9 cellular contexts compared by ENCODE assay signal in the genomic region with DNA sequence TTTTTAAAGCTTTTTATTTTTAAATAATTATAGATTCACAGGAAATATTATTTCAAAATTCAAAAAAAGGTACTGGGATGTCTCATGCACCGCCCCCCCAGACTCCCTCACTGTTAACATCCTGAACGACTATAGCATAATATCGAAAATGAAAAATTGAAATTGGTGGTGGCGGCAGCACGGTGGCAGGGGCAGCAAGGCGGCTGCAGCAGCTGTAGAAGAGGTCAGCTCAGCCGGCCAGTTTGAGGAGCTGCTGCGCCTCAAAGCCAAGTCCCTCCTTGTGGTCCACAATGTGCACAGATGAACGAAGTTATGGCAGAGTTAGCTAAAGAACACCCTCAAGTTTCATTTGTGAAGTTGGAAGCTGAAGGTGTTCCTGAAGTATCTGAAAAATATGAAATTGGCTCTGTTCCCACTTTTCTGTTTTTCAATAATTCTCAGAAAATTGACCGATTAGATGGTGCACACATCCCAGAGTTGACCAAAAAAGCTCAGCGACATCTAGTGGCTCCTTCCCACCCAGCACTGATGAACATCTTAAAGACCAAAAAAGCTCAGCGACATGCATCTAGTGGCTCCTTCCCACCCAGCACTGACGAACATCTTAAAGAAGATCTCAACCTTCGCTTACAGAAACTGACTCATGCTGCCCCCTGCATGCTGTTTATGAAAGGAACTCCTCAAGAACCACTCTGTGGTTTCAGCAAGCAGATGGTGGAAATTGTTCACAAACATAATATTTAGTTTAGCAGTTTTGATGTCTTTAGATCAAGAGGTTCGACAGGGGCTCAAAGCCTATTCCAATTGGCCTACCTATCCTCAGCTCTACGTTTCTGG.
A peak's percentile ranks its signal among the peaks of the same experiment; 100 is the strongest.
DNase-seq lines count a peak whose midpoint lies in the region; ATAC-seq and TF ChIP-seq lines count a peak whose summit lies in the region.
"Had no signal": no experiment of that assay in that cellular context is flagged by ENCODE, and none has a peak within 500 bp of the region (broad histone marks: within the 10 kb centered on the region; RNA-seq: fewer than 3 reads in every experiment).

No MANE protein-coding gene starts in this region.

- H3K27me3 ChIP-seq in left ventricle myocardium inferior (ENCODE audit: low read depth): no peaks in the 10 kb centered on the region
- no peaks in the 10 kb centered on the region for H3K27me3 ChIP-seq in gastrocnemius medialis

- in situ Hi-C loops in Caki2 (cut with HindIII; ENCODE audit: low pct_unique_long_range_greater_than_20kb, low sequenced_read_pairs): no loop called here
- in situ Hi-C loops in SK-MEL-5 (cut with HindIII; ENCODE audit: low pct_unique_long_range_greater_than_20kb, low sequenced_read_pairs): loop anchor here (25.0 kb wide), 1 partner anchor 691 kb away; no protein-coding TSS in a partner anchor
- in situ Hi-C loops in gastrocnemius medialis (cut with MboI; ENCODE audit: low sequenced_read_pairs in 4 of 4): no loop called here

- H3K4me3 ChIP-seq in left ventricle myocardium inferior (no peak overlapping the region), gastrocnemius medialis (no peak overlapping the region)

- no peaks in the 10 kb centered on the region for H3K9me3 Mint-ChIP-seq in activated naive CD8-positive, alpha-beta T cell treated with anti-CD3 and anti-CD28 coated beads, Interleukin-2, amount 10 ng/mL, durations not matched to agents 7 days and 5 days

- peaks cover 4% of the 10 kb centered on the region for H3K36me3 Mint-ChIP-seq in activated naive CD8-positive, alpha-beta T cell treated with anti-CD3 and anti-CD28 coated beads, Interleukin-2, amount 10 ng/mL, durations not matched to agents 7 days and 5 days

- TF ChIP-seq CTCF in left ventricle myocardium inferior (IDR thresholded peaks at IDR 0.05; ENCODE audit: borderline replicate concordance): peak; percentile 73
- peak in 4 of 5 experiments; percentile 14 to 55 (median 40) for TF ChIP-seq CTCF in gastrocnemius medialis (IDR thresholded peaks at IDR 0.05 in 4 of 5, conservative IDR thresholded peaks at IDR 0.05 in 1 of 5)

- H3K27ac ChIP-seq in left ventricle myocardium inferior (replicated peaks) (no peak overlapping the region), gastrocnemius medialis (no peak overlapping the region)

- H3K4me3 Mint-ChIP-seq in activated naive CD8-positive, alpha-beta T cell treated with anti-CD3 and anti-CD28 coated beads, Interleukin-2, amount 10 ng/mL, durations not matched to agents 7 days and 5 days: no peak overlapping the region
- H3K4me3 Mint-ChIP-seq: activated naive CD8-positive, alpha-beta T cell had no signal

- H3K27ac Mint-ChIP-seq in activated naive CD8-positive, alpha-beta T cell treated with anti-CD3 and anti-CD28 coated beads, Interleukin-2, amount 10 ng/mL, durations not matched to agents 7 days and 5 days: no peak overlapping the region
- H3K27ac Mint-ChIP-seq: activated naive CD8-positive, alpha-beta T cell had no signal

- ATAC-seq in GM19438 (IDR thresholded peaks at IDR 0.05; ENCODE audit: low read depth, unreplicated experiment): peak; percentile 88
- ATAC-seq in HG03520 (IDR thresholded peaks at IDR 0.05; ENCODE audit: unreplicated experiment): peak; percentile 66
- peak; percentile 98 for ATAC-seq in activated naive CD8-positive, alpha-beta T cell treated with anti-CD3 and anti-CD28 coated beads, Interleukin-2, amount 10 ng/mL, durations not matched to agents 7 days and 5 days (ENCODE audit: low read depth)
- peak; percentile 58 to 82 for ATAC-seq in gastrocnemius medialis

- DNase-seq in Caki2 (ENCODE audit: low read depth): peak; percentile 70
- DNase-seq in SK-MEL-5 (ENCODE audit: low read depth, low spot score): peak; percentile 96
- no peak for DNase-seq in activated naive CD8-positive, alpha-beta T cell treated with anti-CD3 and anti-CD28 coated beads, Interleukin-2, amount 10 ng/mL, durations not matched to agents 7 days and 5 days
- DNase-seq in left ventricle myocardium inferior: peak; percentile 25
- DNase-seq in gastrocnemius medialis: peak in 1 of 2 donors; percentile 19
- DNase-seq in NCI-H1105 treated with DMSO at 0.1 percent for 48 hours (lab: John Stamatoyannopoulos, UW): no peak

- H3K36me3 ChIP-seq in left ventricle myocardium inferior (no peaks in the 10 kb centered on the region), gastrocnemius medialis (no peaks in the 10 kb centered on the region)

- peaks cover 11% of the 10 kb centered on the region for H3K27me3 Mint-ChIP-seq in activated naive CD8-positive, alpha-beta T cell treated with anti-CD3 and anti-CD28 coated beads, Interleukin-2, amount 10 ng/mL, durations not matched to agents 7 days and 5 days

- intact Hi-C loops in left ventricle myocardium inferior (cut with micrococcal nuclease) (no loop called here), gastrocnemius medialis (cut with DNase I; ENCODE audit: low total_unique reads) (loop anchor here (1.0 kb wide), 1 partner anchor 237 kb away; no protein-coding TSS in a partner anchor)

- no peak for TF ChIP-seq POLR2A in gastrocnemius medialis (IDR thresholded peaks at IDR 0.05)

- H3K4me1 Mint-ChIP-seq in activated naive CD8-positive, alpha-beta T cell treated with anti-CD3 and anti-CD28 coated beads, Interleukin-2, amount 10 ng/mL, durations not matched to agents 7 days and 5 days: peaks cover 6% of the 10 kb centered on the region

- POLR2A ChIA-PET in activated naive CD8-positive, alpha-beta T cell treated with anti-CD3 and anti-CD28 coated beads, Interleukin-2, amount 10 ng/mL, durations not matched to agents 7 days and 5 days (lab: Charles Lee): no interaction called here

- H3K9me3 ChIP-seq in left ventricle myocardium inferior (replicated peaks) (no peaks in the 10 kb centered on the region), gastrocnemius medialis (no peaks in the 10 kb centered on the region)

- H3K4me1 ChIP-seq in left ventricle myocardium inferior (no peaks in the 10 kb centered on the region), gastrocnemius medialis (no peaks in the 10 kb centered on the region)

Comparison
In these comparisons a context has a peak if more than half of its experiments do, and no peak if none do; other contexts are left out.
1. DNase-seq: peak in Caki2 (single experiment), SK-MEL-5 (single experiment) and left ventricle myocardium inferior (single experiment); none in activated naive CD8-positive, alpha-beta T cell treated with anti-CD3 and anti-CD28 coated beads, Interleukin-2, amount 10 ng/mL, durations not matched to agents 7 days and 5 days (single experiment) and NCI-H1105 treated with DMSO at 0.1 percent for 48 hours (single experiment).
2. Peak in every context shown above with its lines, with median percentiles within 50 percentile points of each other: ATAC-seq.